ENCODE assay signal across 12 cellular contexts in genomic region chr7:111329367-111330234, GRCh38.
DNase-seq lines count a peak whose midpoint lies in the region; ATAC-seq, FAIRE-seq and TF ChIP-seq lines count a peak whose summit lies in the region.
"Had no signal": no experiment of that assay in that cellular context is flagged by ENCODE, and none has a peak within 500 bp of the region (broad histone marks: within the 10 kb centered on the region; RNA-seq: fewer than 3 reads in every experiment).

No MANE protein-coding gene starts in this region.

- H3K9me3 Mint-ChIP-seq in WTC11: peaks cover 15% of the 10 kb centered on the region

- H3K27me3 ChIP-seq in pancreas: no peaks in the 10 kb centered on the region

- peak; percentile 81 for ATAC-seq in GM19324 (IDR thresholded peaks at IDR 0.05; ENCODE audit: low FRiP score, unreplicated experiment)
- ATAC-seq in HG03039 (IDR thresholded peaks at IDR 0.05; ENCODE audit: unreplicated experiment): peak; percentile 44
- ATAC-seq in WTC11: no peak
- no peak for ATAC-seq in pancreas

- H3K4me1 Mint-ChIP-seq in WTC11: peaks cover 3% of the 10 kb centered on the region; the same call in 1 of the 2 replicates

- intact Hi-C loops in pancreas (cut with DNase I): no loop called here

- no peak for DNase-seq in WTC11 (ENCODE audit: low spot score)
- DNase-seq in renal cortical epithelial cell (ENCODE audit: low read depth): peak; percentile 25
- DNase-seq in NCI-H526 (lab: John Stamatoyannopoulos, UW): no peak
- DNase-seq in pancreas: no peak
- no peak for DNase-seq in activated CD4-positive, alpha-beta T cell treated with anti-CD3 and anti-CD28 coated beads for 48 hours
- DNase-seq: NCI-H2171 had no signal

- no peaks in the 10 kb centered on the region for H3K9me3 ChIP-seq in pancreas

- CTCF ChIA-PET in WTC11 (lab: Charles Lee): interaction anchor here (1.3 kb wide), 1 partner anchor 84 kb away, joined by 3 read pairs; no protein-coding TSS in a partner anchor

- peaks cover 3% of the 10 kb centered on the region for H3K36me3 Mint-ChIP-seq in WTC11

- H3K36me3 ChIP-seq in pancreas: no peaks in the 10 kb centered on the region

- H3K27ac Mint-ChIP-seq in WTC11: peak overlapping the region; percentile 18; the same call in 1 of the 2 replicates
- H3K27ac Mint-ChIP-seq: activated T-helper 2 cell treated with anti-CD3 and anti-CD28 coated beads, Interferon-gamma antibody, Interleukin-2, Interleukin-4, amounts not matched to agents 10 μg/mL and 5 μg/mL and 100 μg/mL, durations not matched to agents 14 hours and 24 hours and 36 hours; T-helper 2 cell treated with Interferon-gamma antibody and Interleukin-4, amounts not matched to agents 5 μg/mL and 100 μg/mL, for 36 hours had no signal

- H3K4me3 Mint-ChIP-seq in WTC11: no peak overlapping the region
- H3K4me3 Mint-ChIP-seq: T-helper 2 cell treated with Interferon-gamma antibody and Interleukin-4, amounts not matched to agents 5 μg/mL and 100 μg/mL, for 36 hours had no signal

- H3K4me1 ChIP-seq in pancreas: no peaks in the 10 kb centered on the region

- no peak overlapping the region for H3K27ac ChIP-seq in pancreas

- no peak for FAIRE-seq in pancreas (lab: Jason Lieb, UNC)
- FAIRE-seq: endometrium had no signal

- 79 to 90% methylated on average over 5 of the region's 5 CpGs for WGBS in pancreas, 2 donors

- H3K4me3 ChIP-seq in pancreas: no peak overlapping the region
- H3K4me3 ChIP-seq: lung had no signal

- POLR2A ChIA-PET in WTC11 (lab: Charles Lee): no interaction called here

- no peaks in the 10 kb centered on the region for H3K27me3 Mint-ChIP-seq in WTC11 (ENCODE audit: low read depth)

- no peak for TF ChIP-seq CTCF in WTC11 (IDR thresholded peaks at IDR 0.05)
- TF ChIP-seq CTCF in pancreas (IDR thresholded peaks at IDR 0.05): no peak

TF ChIP-seq in WTC11, 78 proteins besides CTCF, POLR2A, EP300 and RAD21:
- TF ChIP-seq ZNF317 (CRISPR knock-in tag; IDR thresholded peaks at IDR 0.05; ENCODE audit: borderline replicate concordance, low read depth) (no peak), ARID4B (CRISPR knock-in tag; IDR thresholded peaks at IDR 0.05; ENCODE audit: borderline replicate concordance) (no peak), ZNF416 (CRISPR knock-in tag; IDR thresholded peaks at IDR 0.05) (no peak), FOXP1 (CRISPR knock-in tag; IDR thresholded peaks at IDR 0.05; ENCODE audit: borderline replicate concordance) (no peak), HMGA2 (CRISPR knock-in tag; IDR thresholded peaks at IDR 0.05) (no peak), TP53 (CRISPR knock-in tag; IDR thresholded peaks at IDR 0.05) (no peak), ZBTB21 (CRISPR knock-in tag; IDR thresholded peaks at IDR 0.05; ENCODE audit: borderline replicate concordance) (no peak), SOX15 (CRISPR knock-in tag; IDR thresholded peaks at IDR 0.05) (no peak), NR3C1 (CRISPR knock-in tag; conservative IDR thresholded peaks at IDR 0.05; ENCODE audit: low read depth) (no peak), PRDM15 (CRISPR knock-in tag; IDR thresholded peaks at IDR 0.05) (no peak), E2F5 (CRISPR knock-in tag; IDR thresholded peaks at IDR 0.05) (no peak), SP1 (CRISPR knock-in tag; conservative IDR thresholded peaks at IDR 0.05) (no peak), GRHL2 (CRISPR knock-in tag; IDR thresholded peaks at IDR 0.05; ENCODE audit: insufficient replicate concordance, severe bottlenecking) (no peak), TEAD4 (CRISPR knock-in tag; IDR thresholded peaks at IDR 0.05) (no peak), JAZF1 (CRISPR knock-in tag; IDR thresholded peaks at IDR 0.05) (no peak), ZNF219 (CRISPR knock-in tag; IDR thresholded peaks at IDR 0.05; ENCODE audit: borderline replicate concordance) (no peak), ERG (CRISPR knock-in tag; IDR thresholded peaks at IDR 0.05) (no peak), JUN (CRISPR knock-in tag; IDR thresholded peaks at IDR 0.05) (no peak)
TF ChIP-seq in WTC11: peak in this region for 0.

Comparison
In these comparisons a context has a peak if more than half of its experiments do, and no peak if none do; other contexts are left out.
1. ATAC-seq: peak in GM19324 (single experiment) and HG03039 (single experiment); none in WTC11 (single experiment) and pancreas (0 of 4).